Comparison of ENCODE assay signal across 1 cellular context in the genomic region with DNA sequence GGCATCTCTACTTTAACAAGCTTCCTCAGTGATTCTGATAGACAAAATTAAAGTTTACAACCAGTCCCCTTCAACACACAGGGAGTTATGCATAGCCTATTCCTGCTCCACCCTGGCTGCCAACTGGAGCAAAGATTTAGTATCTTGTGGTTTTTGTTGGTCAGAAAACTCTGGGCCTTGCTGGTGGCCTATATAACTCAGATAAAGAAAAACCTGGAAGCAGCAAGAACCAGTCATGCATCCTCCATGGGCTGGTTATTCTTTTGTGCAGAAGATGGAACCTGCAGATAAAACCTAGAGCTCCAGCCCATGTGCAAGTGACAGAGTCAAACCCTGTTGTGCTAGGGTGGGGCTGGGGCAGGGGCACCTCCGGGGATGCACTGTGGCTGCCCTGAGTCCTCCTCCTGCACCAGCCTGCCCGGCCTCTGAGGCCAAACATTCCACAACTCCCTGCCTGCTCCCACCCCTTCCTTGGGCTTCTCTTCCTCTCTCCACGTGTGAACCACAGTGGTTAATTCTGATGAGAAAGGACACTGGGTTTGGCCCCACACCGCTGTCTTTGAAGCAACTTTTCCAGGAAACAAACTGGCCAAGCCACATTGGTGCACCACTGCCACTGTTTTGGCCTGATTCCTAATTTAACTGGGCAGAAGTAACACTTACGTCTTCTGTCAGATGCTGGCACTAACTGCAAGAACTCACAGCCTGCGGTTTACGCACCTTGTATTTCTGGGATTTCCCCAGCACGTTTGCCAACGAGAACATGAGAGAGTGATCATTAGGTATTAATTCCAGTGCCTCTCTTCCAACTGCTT.
TF ChIP-seq lines count a peak whose summit lies in the region.

No MANE protein-coding gene starts in this region.

TF ChIP-seq in SK-N-SH, 30 proteins besides CTCF, POLR2A, EP300 and RAD21 (continued from another document):
- TF ChIP-seq, protein P1, sequence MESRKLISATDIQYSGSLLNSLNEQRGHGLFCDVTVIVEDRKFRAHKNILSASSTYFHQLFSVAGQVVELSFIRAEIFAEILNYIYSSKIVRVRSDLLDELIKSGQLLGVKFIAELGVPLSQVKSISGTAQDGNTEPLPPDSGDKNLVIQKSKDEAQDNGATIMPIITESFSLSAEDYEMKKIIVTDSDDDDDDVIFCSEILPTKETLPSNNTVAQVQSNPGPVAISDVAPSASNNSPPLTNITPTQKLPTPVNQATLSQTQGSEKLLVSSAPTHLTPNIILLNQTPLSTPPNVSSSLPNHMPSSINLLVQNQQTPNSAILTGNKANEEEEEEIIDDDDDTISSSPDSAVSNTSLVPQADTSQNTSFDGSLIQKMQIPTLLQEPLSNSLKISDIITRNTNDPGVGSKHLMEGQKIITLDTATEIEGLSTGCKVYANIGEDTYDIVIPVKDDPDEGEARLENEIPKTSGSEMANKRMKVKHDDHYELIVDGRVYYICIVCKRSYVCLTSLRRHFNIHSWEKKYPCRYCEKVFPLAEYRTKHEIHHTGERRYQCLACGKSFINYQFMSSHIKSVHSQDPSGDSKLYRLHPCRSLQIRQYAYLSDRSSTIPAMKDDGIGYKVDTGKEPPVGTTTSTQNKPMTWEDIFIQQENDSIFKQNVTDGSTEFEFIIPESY (IDR thresholded peaks at IDR 0.05; ENCODE audit: borderline replicate concordance, low read depth): no peak
- TF ChIP-seq TEAD4 (IDR thresholded peaks at IDR 0.05; ENCODE audit: borderline replicate concordance, insufficient read depth): no peak
- TF ChIP-seq RFX5 (IDR thresholded peaks at IDR 0.05; ENCODE audit: low read length): no peak
- no peak for TF ChIP-seq RCOR1 (IDR thresholded peaks at IDR 0.05; ENCODE audit: low read length)
- TF ChIP-seq POLR2AphosphoS5 (IDR thresholded peaks at IDR 0.05; ENCODE audit: low read depth, low read length): no peak
- TF ChIP-seq, protein P2, sequence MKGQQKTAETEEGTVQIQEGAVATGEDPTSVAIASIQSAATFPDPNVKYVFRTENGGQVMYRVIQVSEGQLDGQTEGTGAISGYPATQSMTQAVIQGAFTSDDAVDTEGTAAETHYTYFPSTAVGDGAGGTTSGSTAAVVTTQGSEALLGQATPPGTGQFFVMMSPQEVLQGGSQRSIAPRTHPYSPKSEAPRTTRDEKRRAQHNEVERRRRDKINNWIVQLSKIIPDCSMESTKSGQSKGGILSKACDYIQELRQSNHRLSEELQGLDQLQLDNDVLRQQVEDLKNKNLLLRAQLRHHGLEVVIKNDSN (IDR thresholded peaks at IDR 0.05; ENCODE audit: borderline replicate concordance, low read depth): no peak
- TF ChIP-seq, protein P3, sequence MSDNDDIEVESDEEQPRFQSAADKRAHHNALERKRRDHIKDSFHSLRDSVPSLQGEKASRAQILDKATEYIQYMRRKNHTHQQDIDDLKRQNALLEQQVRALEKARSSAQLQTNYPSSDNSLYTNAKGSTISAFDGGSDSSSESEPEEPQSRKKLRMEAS (IDR thresholded peaks at IDR 0.05; ENCODE audit: low read depth): no peak
- TF ChIP-seq FOXJ3 (CRISPR knock-in tag; IDR thresholded peaks at IDR 0.05): no peak
- TF ChIP-seq NFIC (IDR thresholded peaks at IDR 0.05; ENCODE audit: borderline replicate concordance): no peak
